37 cellular contexts compared by ENCODE assay signal in the genomic region with DNA sequence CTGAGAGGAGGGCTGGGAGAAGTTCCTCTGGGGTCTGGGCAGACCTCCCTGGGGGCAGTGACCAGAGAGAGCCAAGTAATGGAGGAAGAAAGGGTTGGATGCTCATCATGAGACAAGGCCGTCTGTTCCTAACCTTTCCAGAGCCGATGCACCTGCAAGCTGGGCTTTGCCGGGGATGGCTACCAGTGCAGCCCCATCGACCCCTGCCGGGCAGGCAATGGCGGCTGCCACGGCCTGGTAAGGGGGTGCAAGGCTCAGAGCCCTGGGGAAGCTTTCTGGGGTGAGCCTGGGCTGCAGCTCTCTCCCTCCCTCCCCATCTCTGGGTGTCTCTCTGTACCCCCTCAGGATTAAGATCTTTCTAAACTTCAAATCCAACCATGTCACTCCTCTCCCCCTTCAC. TPM values are rescaled to one million over a fixed set of nuclear protein-coding genes. Genes with fewer than 3 reads are reported as not detected.
DNase-seq lines count a peak whose midpoint lies in the region; FAIRE-seq and TF ChIP-seq lines count a peak whose summit lies in the region.
"Had no signal": no experiment of that assay in that cellular context is flagged by ENCODE, and none has a peak within 500 bp of the region (broad histone marks: within the 10 kb centered on the region; RNA-seq: fewer than 3 reads in every experiment).

No MANE protein-coding gene starts in this region.

- H3K36me3 Mint-ChIP-seq in chondrocyte (ENCODE audit: low read depth), result no peaks in the 10 kb centered on the region
- no peaks in the 10 kb centered on the region for H3K36me3 Mint-ChIP-seq in activated CD4-positive, alpha-beta T cell treated with anti-CD3 and anti-CD28 coated beads, Interleukin-2, amount 10 ng/mL, durations not matched to agents 24 days and 14 days (ENCODE audit: low read depth)
- H3K36me3 Mint-ChIP-seq in type B pancreatic cell, result no peaks in the 10 kb centered on the region
- H3K36me3 Mint-ChIP-seq: CD4-positive, alpha-beta memory T cell; CD4-positive, CD25-positive, alpha-beta regulatory T cell; CD8-positive, alpha-beta memory T cell; CD8-positive, alpha-beta T cell had no signal

- H2AFZ ChIP-seq in neuronal stem cell (ENCODE audit: low read length) (no peak overlapping the region), smooth muscle cell (ENCODE audit: low read depth) (no peak overlapping the region)

- intact Hi-C loops in activated CD4-positive, alpha-beta T cell treated with anti-CD3 and anti-CD28 coated beads, Interleukin-2, amount 10 ng/mL, durations not matched to agents 24 days and 14 days (cut with micrococcal nuclease), result no loop called here

- no peak overlapping the region for H3K23ac ChIP-seq in neuronal stem cell (ENCODE audit: low read depth, low read length, poor library complexity)

- no peak overlapping the region for H4K8ac ChIP-seq in neuronal stem cell (ENCODE audit: low read depth, low read length)

- no peak overlapping the region for H4K91ac ChIP-seq in neuronal stem cell (ENCODE audit: low read depth, low read length, poor library complexity)

- H2BK12ac ChIP-seq in neuronal stem cell (ENCODE audit: low read length), result no peak overlapping the region

- H3K4me2 ChIP-seq in neuronal stem cell (ENCODE audit: insufficient read depth, low read length, poor library complexity, severe bottlenecking), result no peak overlapping the region
- H3K4me2 ChIP-seq in smooth muscle cell, result no peak overlapping the region
- H3K4me2 ChIP-seq: A549, BLaER1 had no signal

- peak overlapping the region; percentile 46 for H2AK5ac ChIP-seq in neuronal stem cell (ENCODE audit: low read depth, low read length)

- DNase-seq in bronchial epithelial cell (ENCODE audit: low read depth) (no peak), chondrocyte (ENCODE audit: low spot score) (no peak), neuronal stem cell (ENCODE audit: low spot score) (no peak), smooth muscle cell (lab: John Stamatoyannopoulos, UW; ENCODE audit: unreplicated experiment) (no peak), type B pancreatic cell (ENCODE audit: extremely low spot score, unreplicated experiment) (no peak)
- no peak for DNase-seq in activated CD4-positive, alpha-beta T cell treated with anti-CD3 and anti-CD28 coated beads, Interleukin-2, amount 10 ng/mL, durations not matched to agents 24 days and 14 days
- DNase-seq: 8988T; ACHN; AML-193; BE2C; C1 segment of cervical spinal cord; Caco-2; Calu3; CD4-positive, alpha-beta memory T cell; CD4-positive, alpha-beta T cell; CD4-positive, CD25-positive, alpha-beta regulatory T cell; CD8-positive, alpha-beta memory T cell; CD8-positive, alpha-beta T cell; COR-L47; DMS 273 treated with DMSO at 0.1 percent for 48 hours; DMS153; DMS53; DMS79; DMS79 treated with DMSO at 0.1 percent for 48 hours; DND-41; EL had no signal

- H2BK5ac ChIP-seq in neuronal stem cell (ENCODE audit: low read length), result no peak overlapping the region

- FAIRE-seq in bronchial epithelial cell (lab: Jason Lieb, UNC), result peak; percentile 23
- FAIRE-seq: A204.1, A549, D721Med had no signal

- H3F3A ChIP-seq in smooth muscle cell (ENCODE audit: low read depth), result no peaks in the 10 kb centered on the region

- H3K27me3 Mint-ChIP-seq in chondrocyte (ENCODE audit: low read depth) (peaks cover 3% of the 10 kb centered on the region), type B pancreatic cell (peaks cover 3% of the 10 kb centered on the region)
- no peaks in the 10 kb centered on the region for H3K27me3 Mint-ChIP-seq in activated CD4-positive, alpha-beta T cell treated with anti-CD3 and anti-CD28 coated beads, Interleukin-2, amount 10 ng/mL, durations not matched to agents 24 days and 14 days
- H3K27me3 Mint-ChIP-seq: B cell; CD4-positive, alpha-beta memory T cell; CD4-positive, alpha-beta T cell; CD4-positive, CD25-positive, alpha-beta regulatory T cell; CD8-positive, alpha-beta memory T cell had no signal

- WGBS in neuronal stem cell (ENCODE audit: extremely low coverage in 2 of 2, insufficient read length in 2 of 2, insufficient replicate concordance in 1 of 2), 2 donors, result no CpG with 5 or more reads among the region's 7 CpGs
- WGBS in smooth muscle cell (ENCODE audit: low lambda C conversion rate), result 84% methylated on average over 7 of the region's 7 CpGs

- H2BK15ac ChIP-seq in neuronal stem cell (ENCODE audit: low read length), result no peak overlapping the region

- H3K79me2 ChIP-seq in smooth muscle cell (ENCODE audit: low read depth), result no peaks in the 10 kb centered on the region

- H3K9me3 ChIP-seq in neuronal stem cell (replicated peaks in 1 of 2; ENCODE audit: control insufficient read depth in 2 of 2, insufficient read depth in 1 of 2, low read depth in 1 of 2, low read length in 2 of 2), result no peaks in the 10 kb centered on the region
- no peaks in the 10 kb centered on the region for H3K9me3 ChIP-seq in smooth muscle cell (replicated peaks; ENCODE audit: low read depth)
- H3K9me3 ChIP-seq: A549; BE2C; BLaER1; BLaER1 treated with 17β-estradiol and CSF1 and Interleukin-3, amounts not matched to agents 10 nM and 100 nM; Caco-2 had no signal

- H3K4me1 ChIP-seq in neuronal stem cell (ENCODE audit: control insufficient read depth in 2 of 2, insufficient read depth in 1 of 2, low read depth in 1 of 2, low read length in 2 of 2) (peaks cover 0 to 8% of the 10 kb centered on the region in 2 donors), smooth muscle cell (ENCODE audit: low read depth) (no peaks in the 10 kb centered on the region)
- H3K4me1 ChIP-seq: BE2C, BLaER1, Caco-2 had no signal

- peak overlapping the region; percentile 48 for H3K18ac ChIP-seq in neuronal stem cell (ENCODE audit: low read length)

- peaks cover 3% of the 10 kb centered on the region for H4K20me1 ChIP-seq in smooth muscle cell (ENCODE audit: low read depth)
- H4K20me1 ChIP-seq: BLaER1 had no signal

- peaks cover 2% of the 10 kb centered on the region for H3K79me1 ChIP-seq in neuronal stem cell (ENCODE audit: low read depth, low read length)

- H3K4me1 Mint-ChIP-seq in chondrocyte (ENCODE audit: low read depth) (peaks cover 5% of the 10 kb centered on the region), type B pancreatic cell (ENCODE audit: unreplicated experiment) (peaks cover 5% of the 10 kb centered on the region)
- no peaks in the 10 kb centered on the region for H3K4me1 Mint-ChIP-seq in activated CD4-positive, alpha-beta T cell treated with anti-CD3 and anti-CD28 coated beads, Interleukin-2, amount 10 ng/mL, durations not matched to agents 24 days and 14 days
- H3K4me1 Mint-ChIP-seq: B cell; CD14-positive monocyte; CD4-positive, alpha-beta memory T cell; CD4-positive, CD25-positive, alpha-beta regulatory T cell; CD8-positive, alpha-beta memory T cell had no signal

- H3K9me3 Mint-ChIP-seq in chondrocyte (ENCODE audit: low read depth), result no peaks in the 10 kb centered on the region
- H3K9me3 Mint-ChIP-seq in activated CD4-positive, alpha-beta T cell treated with anti-CD3 and anti-CD28 coated beads, Interleukin-2, amount 10 ng/mL, durations not matched to agents 24 days and 14 days, result no peaks in the 10 kb centered on the region
- no peaks in the 10 kb centered on the region for H3K9me3 Mint-ChIP-seq in type B pancreatic cell
- H3K9me3 Mint-ChIP-seq: CD14-positive monocyte; CD4-positive, alpha-beta memory T cell; CD4-positive, alpha-beta T cell; CD4-positive, CD25-positive, alpha-beta regulatory T cell; CD8-positive, alpha-beta memory T cell; CD8-positive, alpha-beta T cell had no signal

- H3K27ac Mint-ChIP-seq in chondrocyte (ENCODE audit: unreplicated experiment), result peak overlapping the region; percentile 22
- no peak overlapping the region for H3K27ac Mint-ChIP-seq in activated CD4-positive, alpha-beta T cell treated with anti-CD3 and anti-CD28 coated beads, Interleukin-2, amount 10 ng/mL, durations not matched to agents 24 days and 14 days
- H3K27ac Mint-ChIP-seq in type B pancreatic cell, result no peak overlapping the region
- H3K27ac Mint-ChIP-seq: B cell; CD4-positive, alpha-beta T cell; CD8-positive, alpha-beta T cell had no signal

- peaks cover 7% of the 10 kb centered on the region for H3K27me3 ChIP-seq in bronchial epithelial cell (ENCODE audit: control insufficient read depth, insufficient read depth, low read length)
- peaks cover 0 to 65% (median 0%) of the 10 kb centered on the region in 3 experiments for H3K27me3 ChIP-seq in neuronal stem cell (ENCODE audit: control insufficient read depth in 3 of 3, insufficient read depth in 3 of 3, low read depth in 1 of 3, low read length in 3 of 3)
- peaks cover 6% of the 10 kb centered on the region for H3K27me3 ChIP-seq in smooth muscle cell (ENCODE audit: low read depth)
- H3K27me3 ChIP-seq: BE2C; BLaER1; BLaER1 treated with 17β-estradiol and CSF1 and Interleukin-3, amounts not matched to agents 10 nM and 100 nM had no signal

- H3K27ac ChIP-seq in neuronal stem cell (replicated peaks; ENCODE audit: low read length) (no peak overlapping the region), smooth muscle cell (ENCODE audit: low read depth) (no peak overlapping the region)
- H3K27ac ChIP-seq: 22Rv1, A549, BLaER1, C4-2B had no signal

- H2BK120ac ChIP-seq in neuronal stem cell (ENCODE audit: low read depth, low read length), result no peak overlapping the region

- H3K4me3 ChIP-seq in bronchial epithelial cell (ENCODE audit: low read depth, low read length), result no peak overlapping the region
- H3K4me3 ChIP-seq in neuronal stem cell (ENCODE audit: low read length in 2 of 2), result no peak overlapping the region
- no peak overlapping the region for H3K4me3 ChIP-seq in smooth muscle cell
- H3K4me3 ChIP-seq: A549; BLaER1; BLaER1 treated with 17β-estradiol and CSF1 and Interleukin-3, amounts not matched to agents 10 nM and 100 nM had no signal

- H3K14ac ChIP-seq in neuronal stem cell (ENCODE audit: low read length), result peak overlapping the region; percentile 21

- TF ChIP-seq CTCF in bronchial epithelial cell (IDR thresholded peaks at IDR 0.05; ENCODE audit: insufficient read depth, low read length, severe bottlenecking) (no peak), chondrocyte (IDR thresholded peaks at IDR 0.05) (no peak), smooth muscle cell (IDR thresholded peaks at IDR 0.05; ENCODE audit: borderline replicate concordance, insufficient read depth, poor library complexity, severe bottlenecking) (no peak), type B pancreatic cell (conservative IDR thresholded peaks at IDR 0.05) (no peak)

- H3K4me3 Mint-ChIP-seq in chondrocyte (ENCODE audit: unreplicated experiment) (no peak overlapping the region), type B pancreatic cell (no peak overlapping the region)
- H3K4me3 Mint-ChIP-seq in activated CD4-positive, alpha-beta T cell treated with anti-CD3 and anti-CD28 coated beads, Interleukin-2, amount 10 ng/mL, durations not matched to agents 24 days and 14 days, result no peak overlapping the region
- H3K4me3 Mint-ChIP-seq: B cell; CD14-positive monocyte; CD4-positive, alpha-beta memory T cell; CD4-positive, alpha-beta T cell; CD4-positive, CD25-positive, alpha-beta regulatory T cell; CD8-positive, alpha-beta memory T cell; CD8-positive, alpha-beta T cell had no signal

- H3K4ac ChIP-seq in neuronal stem cell (ENCODE audit: low read length), result peak overlapping the region; percentile 76

- H3K9ac ChIP-seq in neuronal stem cell (ENCODE audit: low read depth, low read length, poor library complexity) (no peak overlapping the region), smooth muscle cell (ENCODE audit: low read depth) (no peak overlapping the region)
- H3K9ac ChIP-seq: BLaER1 had no signal

- H3K36me3 ChIP-seq in bronchial epithelial cell (ENCODE audit: control insufficient read depth, insufficient read depth, low read length) (no peaks in the 10 kb centered on the region), neuronal stem cell (replicated peaks in 1 of 2; ENCODE audit: control insufficient read depth in 2 of 2, insufficient read depth in 2 of 2, low read length in 2 of 2) (no peaks in the 10 kb centered on the region), smooth muscle cell (ENCODE audit: low read depth) (no peaks in the 10 kb centered on the region)
- H3K36me3 ChIP-seq: BE2C, BLaER1 had no signal

RNA-seq across cellular contexts. Expression of a gene that starts 16.4 kb away (rescaled TPM):
- total RNA-seq in bronchial epithelial cell (under 0.01 and 0.13 TPM in 2 replicates), chondrocyte (not detected in 3 replicates), smooth muscle cell (0.22 TPM in 1 of 2 replicates, not detected in the other), type B pancreatic cell (ENCODE audit: low replicate concordance) (0.12 TPM in 1 of 2 replicates, not detected in the other)
- polyA plus RNA-seq in neuronal stem cell (2013, experiment 1 of 2), result 0.10 TPM
- polyA plus RNA-seq in neuronal stem cell (2013, experiment 2 of 2), result 0.03 TPM
- total RNA-seq in activated CD4-positive, alpha-beta T cell treated with anti-CD3 and anti-CD28 coated beads, Interleukin-2, amount 10 ng/mL, durations not matched to agents 24 days and 14 days, result 0.07 TPM in 1 of 2 replicates, not detected in the other
- 0.25 and 0.31 TPM in 2 replicates for polyA plus RNA-seq in smooth muscle cell
- total RNA-seq: Daoy had no signal
- polyA plus RNA-seq: A549; CD4-positive, alpha-beta memory T cell; CD4-positive, CD25-positive, alpha-beta regulatory T cell had no signal

RNA-seq across cellular contexts. Expression of a gene that starts 22.1 kb away (rescaled TPM):
- total RNA-seq in bronchial epithelial cell (29.7 and 35.5 TPM in 2 replicates), chondrocyte (283 to 309 TPM (median 298 TPM) in 3 replicates), smooth muscle cell (156 and 207 TPM in 2 replicates), type B pancreatic cell (ENCODE audit: low replicate concordance) (105 and 231 TPM in 2 replicates)
- polyA plus RNA-seq in neuronal stem cell (2013, experiment 1 of 2), result 246 TPM
- polyA plus RNA-seq in neuronal stem cell (2013, experiment 2 of 2), result 233 TPM
- 75.6 and 76.9 TPM in 2 replicates for total RNA-seq in activated CD4-positive, alpha-beta T cell treated with anti-CD3 and anti-CD28 coated beads, Interleukin-2, amount 10 ng/mL, durations not matched to agents 24 days and 14 days
- 229 and 248 TPM in 2 replicates for polyA plus RNA-seq in smooth muscle cell

RNA-seq across cellular contexts. Expression of a gene that starts 24.9 kb away (rescaled TPM):
- total RNA-seq in bronchial epithelial cell, result 0.79 and 5.6 TPM in 2 replicates
- 13.7 to 30.4 TPM (median 16.9 TPM) in 3 replicates for total RNA-seq in chondrocyte
- polyA plus RNA-seq in neuronal stem cell (2013, experiment 1 of 2), result 41.8 TPM
- 44.8 TPM for polyA plus RNA-seq in neuronal stem cell (2013, experiment 2 of 2)
- 13.8 TPM in 2 replicates for total RNA-seq in activated CD4-positive, alpha-beta T cell treated with anti-CD3 and anti-CD28 coated beads, Interleukin-2, amount 10 ng/mL, durations not matched to agents 24 days and 14 days
- total RNA-seq in smooth muscle cell, result 0.76 and 0.90 TPM in 2 replicates
- 33.0 and 40.3 TPM in 2 replicates for polyA plus RNA-seq in smooth muscle cell
- total RNA-seq in type B pancreatic cell (ENCODE audit: low replicate concordance), result 19.0 and 22.8 TPM in 2 replicates

RNA-seq across cellular contexts. Expression of a gene that starts 56.1 kb away (rescaled TPM):
- total RNA-seq in bronchial epithelial cell (30.5 and 42.9 TPM in 2 replicates), chondrocyte (97.6 to 121 TPM (median 101 TPM) in 3 replicates), smooth muscle cell (55.2 and 56.1 TPM in 2 replicates), type B pancreatic cell (ENCODE audit: low replicate concordance) (105 and 149 TPM in 2 replicates)
- 58.8 TPM for polyA plus RNA-seq in neuronal stem cell (2013, experiment 1 of 2)
- 58.4 TPM for polyA plus RNA-seq in neuronal stem cell (2013, experiment 2 of 2)
- 72.6 and 75.5 TPM in 2 replicates for total RNA-seq in activated CD4-positive, alpha-beta T cell treated with anti-CD3 and anti-CD28 coated beads, Interleukin-2, amount 10 ng/mL, durations not matched to agents 24 days and 14 days
- 46.7 and 47.3 TPM in 2 replicates for polyA plus RNA-seq in smooth muscle cell

RNA-seq across cellular contexts. Expression of a gene that starts 57.7 kb away (rescaled TPM):
- total RNA-seq in bronchial epithelial cell, result 0.26 and 1.2 TPM in 2 replicates
- total RNA-seq in chondrocyte, result 3.3 to 13.7 TPM (median 12.7 TPM) in 3 replicates
- polyA plus RNA-seq in neuronal stem cell (2013, experiment 1 of 2), result 7.4 TPM
- polyA plus RNA-seq in neuronal stem cell (2013, experiment 2 of 2), result 6.4 TPM
- 1.2 and 1.5 TPM in 2 replicates for total RNA-seq in activated CD4-positive, alpha-beta T cell treated with anti-CD3 and anti-CD28 coated beads, Interleukin-2, amount 10 ng/mL, durations not matched to agents 24 days and 14 days
- total RNA-seq in smooth muscle cell, result 4.2 and 5.9 TPM in 2 replicates
- 5.1 and 7.8 TPM in 2 replicates for polyA plus RNA-seq in smooth muscle cell
- 6.6 and 16.6 TPM in 2 replicates for total RNA-seq in type B pancreatic cell (ENCODE audit: low replicate concordance)
- total RNA-seq: A673, Daoy had no signal
- polyA plus RNA-seq: CD14-positive monocyte; CD8-positive, alpha-beta memory T cell had no signal
